ENCODE assay signal across 17 cellular contexts in genomic region chr3:66800941-66801545, GRCh38.
A peak's percentile ranks its signal among the peaks of the same experiment; 100 is the strongest.
DNase-seq lines count a peak whose midpoint lies in the region; FAIRE-seq and TF ChIP-seq lines count a peak whose summit lies in the region.
"Had no signal": no experiment of that assay in that cellular context is flagged by ENCODE, and none has a peak within 500 bp of the region (broad histone marks: within the 10 kb centered on the region; RNA-seq: fewer than 3 reads in every experiment).

No MANE protein-coding gene starts in this region.

- no peak overlapping the region for H3K4me3 ChIP-seq in bronchial epithelial cell (ENCODE audit: low read depth, low read length)
- H3K4me3 ChIP-seq: A549, HAP-1 had no signal

- no peak for TF ChIP-seq CTCF in bronchial epithelial cell (IDR thresholded peaks at IDR 0.05; ENCODE audit: insufficient read depth, low read length, severe bottlenecking)

- no peak for FAIRE-seq in bronchial epithelial cell (lab: Jason Lieb, UNC)
- FAIRE-seq: A549 had no signal

- peak; percentile 54 for DNase-seq in ELR (ENCODE audit: low read depth)
- peak; percentile 1 for DNase-seq in RKO (ENCODE audit: low spot score)
- peak; percentile 67 for DNase-seq in bronchial epithelial cell (ENCODE audit: low read depth)
- peak; percentile 27 for DNase-seq in renal cortical epithelial cell (ENCODE audit: low read depth)
- DNase-seq in DMS 273 treated with DMSO at 0.1 percent for 48 hours (lab: John Stamatoyannopoulos, UW), result no peak
- no peak for DNase-seq in DMS79 (lab: John Stamatoyannopoulos, UW)
- no peak for DNase-seq in cortex of kidney (lab: John Stamatoyannopoulos, UW)
- DNase-seq: C1 segment of cervical spinal cord, DMS153, KBM-7, NCI-H1417 treated with DMSO at 0.1 percent for 48 hours, NCI-H2029, NCI-H2171 treated with DMSO at 0.1 percent for 48 hours, NCI-H446 treated with DMSO at 0.1 percent for 48 hours, OCI-M1 had no signal

- no peaks in the 10 kb centered on the region for H3K27me3 ChIP-seq in bronchial epithelial cell (ENCODE audit: control insufficient read depth, insufficient read depth, low read length)

- no peaks in the 10 kb centered on the region for H3K36me3 ChIP-seq in bronchial epithelial cell (ENCODE audit: control insufficient read depth, insufficient read depth, low read length)
- H3K36me3 ChIP-seq: HAP-1 had no signal

Comparison
In these comparisons a context has a peak if more than half of its experiments do, and no peak if none do; other contexts are left out.
1. DNase-seq: peak in ELR (single experiment), RKO (single experiment), bronchial epithelial cell (single experiment) and renal cortical epithelial cell (single experiment); none in DMS 273 treated with DMSO at 0.1 percent for 48 hours (single experiment), DMS79 (single experiment) and cortex of kidney (single experiment).